In genomic region chr20:51019598-51020592, GRCh38 we compare ENCODE assay signal across 25 cellular contexts. TPM values are rescaled to one million over a fixed set of nuclear protein-coding genes. Genes with fewer than 3 reads are reported as not detected.
DNase-seq lines count a peak whose midpoint lies in the region; ATAC-seq and TF ChIP-seq lines count a peak whose summit lies in the region.
"Had no signal": no experiment of that assay in that cellular context is flagged by ENCODE, and none has a peak within 500 bp of the region (broad histone marks: within the 10 kb centered on the region; RNA-seq: fewer than 3 reads in every experiment).

No MANE protein-coding gene starts in this region.

- H3K4me3 ChIP-seq in BLaER1 treated with 17β-estradiol and CSF1 and Interleukin-3, amounts not matched to agents 10 nM and 100 nM = no peak overlapping the region
- H3K4me3 ChIP-seq: left lung had no signal

- TF ChIP-seq CTCF in brain (conservative IDR thresholded peaks at IDR 0.05) = no peak

- H3K27ac Mint-ChIP-seq in brain (peak overlapping the region; percentile 40 to 98 (median 82)), naive B cell (peak overlapping the region in 1 of 6 donors; percentile 11)
- H3K27ac Mint-ChIP-seq: activated naive CD4-positive, alpha-beta T cell treated with anti-CD3 and anti-CD28 coated beads, Interleukin-2, amount 50 U/mL, for 24 hours; activated T-cell treated with anti-CD3 and anti-CD28 coated beads, Interleukin-2, amount 50 U/mL, for 24 hours; stimulated activated naive CD8-positive, alpha-beta T cell treated with anti-CD3 and anti-CD28 coated beads, Interleukin-15, amount 100 ng/mL, for 72 hours; T-helper 1 cell treated with Interleukin-12 subunit alpha and Interleukin-12 subunit beta and Interleukin-4 antibody, amounts not matched to agents 30 μg/mL and 1 μg/mL, for 36 hours had no signal

- 0 out of 22 replicates have a peak overlapping the region, but pooled peaks of 1 of the 11 experiments have one; percentile 9 for H3K9ac ChIP-seq in BLaER1 treated with 17β-estradiol and CSF1 and Interleukin-3, amounts not matched to agents 10 nM and 100 nM

- H3K9me3 Mint-ChIP-seq in brain = no peaks in the 10 kb centered on the region
- peaks cover 0 to 2% (median 0%) of the 10 kb centered on the region in 7 donors for H3K9me3 Mint-ChIP-seq in naive B cell
- H3K9me3 Mint-ChIP-seq: activated naive CD4-positive, alpha-beta T cell treated with anti-CD3 and anti-CD28 coated beads, Interleukin-2, amount 50 U/mL, for 24 hours; activated T-cell treated with anti-CD3 and anti-CD28 coated beads, Interleukin-2, amount 50 U/mL, for 24 hours; stimulated activated naive CD8-positive, alpha-beta T cell treated with anti-CD3 and anti-CD28 coated beads, Interleukin-15, amount 100 ng/mL, for 72 hours; T-helper 1 cell treated with Interleukin-12 subunit alpha and Interleukin-12 subunit beta and Interleukin-4 antibody, amounts not matched to agents 30 μg/mL and 1 μg/mL, for 36 hours had no signal

- H3K4me2 ChIP-seq in BLaER1 treated with 17β-estradiol and CSF1 and Interleukin-3, amounts not matched to agents 10 nM and 100 nM = peak overlapping the region in 9 of 11 experiments; percentile 88 to 99 (median 95); a peak in 9 of 22 replicates

- peaks cover 37 to 76% (median 47%) of the 10 kb centered on the region in 10 experiments for H3K4me1 ChIP-seq in BLaER1 treated with 17β-estradiol and CSF1 and Interleukin-3, amounts not matched to agents 10 nM and 100 nM

- no peaks in the 10 kb centered on the region for H3K9me3 ChIP-seq in BLaER1 treated with 17β-estradiol and CSF1 and Interleukin-3, amounts not matched to agents 10 nM and 100 nM (replicated peaks in 1 of 11)
- H3K9me3 ChIP-seq: left lung had no signal

- peak; percentile 55 for DNase-seq in NCI-H1105 treated with DMSO at 0.1 percent for 48 hours (lab: John Stamatoyannopoulos, UW)
- no peak for DNase-seq in naive B cell
- no peak for DNase-seq in NCI-H2029 treated with DMSO at 0.1 percent for 48 hours (lab: John Stamatoyannopoulos, UW)
- DNase-seq in posterior vena cava (ENCODE audit: low spot score) = no peak
- DNase-seq in NCI-H2196 (lab: John Stamatoyannopoulos, UW; ENCODE audit: unreplicated experiment) = no peak
- DNase-seq: activated CD4-positive, alpha-beta T cell treated with anti-CD3 and anti-CD28 coated beads, Interleukin-2, amount 50 U/mL, for 48 hours; activated T-cell treated with anti-CD3 and anti-CD28 coated beads, Interleukin-2, amount 50 U/mL, for 24 hours; dermis blood vessel endothelial cell; erythroblast; GDM1; left lung; NCI-H1436; NCI-H345; occipital lobe; Right ventricle myocardium superior; stimulated activated CD4-positive, alpha-beta T cell treated with anti-CD3 and anti-CD28 coated beads, Interleukin-1b, Interleukin-23, amount 100 ng/mL, for 48 hours; stimulated activated naive CD8-positive, alpha-beta T cell treated with anti-CD3 and anti-CD28 coated beads, Interleukin-15, amount 100 ng/mL, for 72 hours had no signal

- H3K4me1 Mint-ChIP-seq in brain = peaks cover 75% of the 10 kb centered on the region
- H3K4me1 Mint-ChIP-seq in naive B cell = peaks cover 30 to 84% (median 31%) of the 10 kb centered on the region in 3 donors

- H3K4me3 Mint-ChIP-seq in brain (peak overlapping the region; percentile 4 to 89 (median 51)), naive B cell (peak overlapping the region in 7 of 8 donors; percentile 30 to 94 (median 91))
- H3K4me3 Mint-ChIP-seq: activated naive CD4-positive, alpha-beta T cell treated with anti-CD3 and anti-CD28 coated beads, Interleukin-2, amount 50 U/mL, for 24 hours; stimulated activated naive CD8-positive, alpha-beta T cell treated with anti-CD3 and anti-CD28 coated beads, Interleukin-15, amount 100 ng/mL, for 72 hours; T-helper 1 cell treated with Interleukin-12 subunit alpha and Interleukin-12 subunit beta and Interleukin-4 antibody, amounts not matched to agents 30 μg/mL and 1 μg/mL, for 36 hours had no signal

- H3K36me3 Mint-ChIP-seq in brain = no peaks in the 10 kb centered on the region
- peaks cover 0 to 11% of the 10 kb centered on the region in 2 donors for H3K36me3 Mint-ChIP-seq in naive B cell
- H3K36me3 Mint-ChIP-seq: activated naive CD4-positive, alpha-beta T cell treated with anti-CD3 and anti-CD28 coated beads, Interleukin-2, amount 50 U/mL, for 24 hours had no signal

- peaks cover 0 to 50% (median 22%) of the 10 kb centered on the region in 11 experiments; a peak in 14 of 22 replicates for H3K36me3 ChIP-seq in BLaER1 treated with 17β-estradiol and CSF1 and Interleukin-3, amounts not matched to agents 10 nM and 100 nM
- H3K36me3 ChIP-seq: left lung had no signal

- intact Hi-C loops in posterior vena cava (cut with DNase I) = no loop called here

- no peak for ATAC-seq in naive B cell (ENCODE audit: low read depth in 2 of 2)
- ATAC-seq in esophagus mucosa = no peak
- ATAC-seq: left lung; sciatic nerve; stimulated activated naive CD8-positive, alpha-beta T cell treated with anti-CD3 and anti-CD28 coated beads, Interleukin-15, amount 100 ng/mL, for 72 hours had no signal

- peaks cover 34% of the 10 kb centered on the region for H3K27me3 Mint-ChIP-seq in brain
- peaks cover 9 to 68% (median 48%) of the 10 kb centered on the region in 3 donors for H3K27me3 Mint-ChIP-seq in naive B cell

- H3K27ac ChIP-seq in BLaER1 treated with 17β-estradiol and CSF1 and Interleukin-3, amounts not matched to agents 10 nM and 100 nM = no peak overlapping the region
- H3K27ac ChIP-seq: left lung, VCaP had no signal

- peaks cover 0 to 74% (median 51%) of the 10 kb centered on the region in 11 experiments; a peak in 18 of 22 replicates for H4K20me1 ChIP-seq in BLaER1 treated with 17β-estradiol and CSF1 and Interleukin-3, amounts not matched to agents 10 nM and 100 nM

- H3K27me3 ChIP-seq in BLaER1 treated with 17β-estradiol and CSF1 and Interleukin-3, amounts not matched to agents 10 nM and 100 nM = peaks cover 0 to 30% (median 13%) of the 10 kb centered on the region in 11 experiments; a peak in 14 of 22 replicates

RNA-seq across cellular contexts. Expression of gene KCNG1, which starts 3.0 kb away (rescaled TPM):
- polyA plus RNA-seq in brain (ENCODE audit: insufficient read depth, low read depth, low replicate concordance) (2.1 TPM), naive B cell (ENCODE audit: low read depth in 6 of 6) (100 to 1,000 TPM in 4 of 6 donors, 10 to 100 TPM in 2; 32.3 to 184 (median 107) TPM)
- total RNA-seq in posterior vena cava (under 1 TPM in 1 of 2 donors, not detected in 1; 0.24 TPM), esophagus mucosa (9.9 TPM)
- total RNA-seq: HT-29 had no signal
